Comparison of ENCODE assay signal across 11 cellular contexts in genomic region chr18:22860807-22861206, GRCh38.
"Had no signal": no experiment of that assay in that cellular context is flagged by ENCODE, and none has a peak within 500 bp of the region (broad histone marks: within the 10 kb centered on the region; RNA-seq: fewer than 3 reads in every experiment).

No MANE protein-coding gene starts in this region.

- H3K36me3 ChIP-seq: HAP-1 had no signal

- H3K4me3 ChIP-seq: GM23248, GM23338, HAP-1 had no signal

- FAIRE-seq: H1, H54 had no signal

- ATAC-seq: GM23338, HCT116 had no signal

- H3K9me3 ChIP-seq: HAP-1 had no signal

- H3K27ac ChIP-seq: GM23248 had no signal

- DNase-seq: GM23248, GOT3, H7, H9, HCEC 1CT, HFFc6 had no signal
